1 cellular context compared by ENCODE assay signal in the genomic region with DNA sequence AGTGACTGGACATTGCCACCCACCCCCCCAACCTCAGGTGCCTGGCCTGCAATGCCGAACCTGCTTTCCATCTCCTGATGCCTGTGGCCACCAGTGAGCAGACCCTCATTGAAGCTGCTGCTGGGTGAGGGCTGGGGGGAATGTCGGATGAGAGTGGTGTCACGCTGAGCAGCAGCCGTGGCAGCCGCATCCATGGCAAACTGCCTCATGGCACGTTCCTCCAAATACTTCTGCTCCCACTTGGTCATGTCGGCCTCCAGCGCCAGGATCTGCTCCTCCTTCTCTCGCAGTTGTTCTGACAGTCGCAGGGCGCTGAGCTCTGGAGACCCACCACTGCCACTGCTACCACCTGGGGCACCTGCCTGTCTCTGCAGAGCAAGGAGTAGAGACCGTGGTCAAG.
TF ChIP-seq lines count a peak whose summit lies in the region.

No MANE protein-coding gene starts in this region.

TF ChIP-seq in HCT116, 20 proteins besides CTCF, POLR2A, EP300 and RAD21 (continued from another document):
- no peak for TF ChIP-seq YY1 (IDR thresholded peaks at IDR 0.05; ENCODE audit: extremely low read depth, insufficient replicate concordance, low read depth, low read length)
- TF ChIP-seq ELF1 (IDR thresholded peaks at IDR 0.05; ENCODE audit: borderline replicate concordance, low read depth) = no peak
- TF ChIP-seq, protein P1, sequence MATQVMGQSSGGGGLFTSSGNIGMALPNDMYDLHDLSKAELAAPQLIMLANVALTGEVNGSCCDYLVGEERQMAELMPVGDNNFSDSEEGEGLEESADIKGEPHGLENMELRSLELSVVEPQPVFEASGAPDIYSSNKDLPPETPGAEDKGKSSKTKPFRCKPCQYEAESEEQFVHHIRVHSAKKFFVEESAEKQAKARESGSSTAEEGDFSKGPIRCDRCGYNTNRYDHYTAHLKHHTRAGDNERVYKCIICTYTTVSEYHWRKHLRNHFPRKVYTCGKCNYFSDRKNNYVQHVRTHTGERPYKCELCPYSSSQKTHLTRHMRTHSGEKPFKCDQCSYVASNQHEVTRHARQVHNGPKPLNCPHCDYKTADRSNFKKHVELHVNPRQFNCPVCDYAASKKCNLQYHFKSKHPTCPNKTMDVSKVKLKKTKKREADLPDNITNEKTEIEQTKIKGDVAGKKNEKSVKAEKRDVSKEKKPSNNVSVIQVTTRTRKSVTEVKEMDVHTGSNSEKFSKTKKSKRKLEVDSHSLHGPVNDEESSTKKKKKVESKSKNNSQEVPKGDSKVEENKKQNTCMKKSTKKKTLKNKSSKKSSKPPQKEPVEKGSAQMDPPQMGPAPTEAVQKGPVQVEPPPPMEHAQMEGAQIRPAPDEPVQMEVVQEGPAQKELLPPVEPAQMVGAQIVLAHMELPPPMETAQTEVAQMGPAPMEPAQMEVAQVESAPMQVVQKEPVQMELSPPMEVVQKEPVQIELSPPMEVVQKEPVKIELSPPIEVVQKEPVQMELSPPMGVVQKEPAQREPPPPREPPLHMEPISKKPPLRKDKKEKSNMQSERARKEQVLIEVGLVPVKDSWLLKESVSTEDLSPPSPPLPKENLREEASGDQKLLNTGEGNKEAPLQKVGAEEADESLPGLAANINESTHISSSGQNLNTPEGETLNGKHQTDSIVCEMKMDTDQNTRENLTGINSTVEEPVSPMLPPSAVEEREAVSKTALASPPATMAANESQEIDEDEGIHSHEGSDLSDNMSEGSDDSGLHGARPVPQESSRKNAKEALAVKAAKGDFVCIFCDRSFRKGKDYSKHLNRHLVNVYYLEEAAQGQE (IDR thresholded peaks at IDR 0.05; ENCODE audit: low read depth) = no peak
- TF ChIP-seq TCF7L2 (IDR thresholded peaks at IDR 0.05; ENCODE audit: borderline replicate concordance, extremely low read depth, insufficient read depth, insufficient read length) = no peak
- TF ChIP-seq, protein P2, sequence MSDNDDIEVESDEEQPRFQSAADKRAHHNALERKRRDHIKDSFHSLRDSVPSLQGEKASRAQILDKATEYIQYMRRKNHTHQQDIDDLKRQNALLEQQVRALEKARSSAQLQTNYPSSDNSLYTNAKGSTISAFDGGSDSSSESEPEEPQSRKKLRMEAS (IDR thresholded peaks at IDR 0.05) = no peak
- TF ChIP-seq ZNF274 (IDR thresholded peaks at IDR 0.05; ENCODE audit: low read depth, low read length) = no peak
- TF ChIP-seq POLR2AphosphoS5 (IDR thresholded peaks at IDR 0.05; ENCODE audit: low read depth, low read length) = no peak
- TF ChIP-seq FOSL1 (IDR thresholded peaks at IDR 0.05; ENCODE audit: low read depth) = no peak
- no peak for TF ChIP-seq JUND (IDR thresholded peaks at IDR 0.05)
- no peak for TF ChIP-seq CBX3 (IDR thresholded peaks at IDR 0.05; ENCODE audit: low read depth)
- no peak for TF ChIP-seq SP1 (IDR thresholded peaks at IDR 0.05; ENCODE audit: low read depth)
- TF ChIP-seq SRF (IDR thresholded peaks at IDR 0.05; ENCODE audit: low read depth) = no peak
- no peak for TF ChIP-seq EGR1 (IDR thresholded peaks at IDR 0.05; ENCODE audit: low read depth)
- TF ChIP-seq CEBPB (IDR thresholded peaks at IDR 0.05; ENCODE audit: low read depth) = no peak
- no peak for TF ChIP-seq SIN3A (IDR thresholded peaks at IDR 0.05; ENCODE audit: low read depth)
- TF ChIP-seq EZH2 (IDR thresholded peaks at IDR 0.05) = no peak
- TF ChIP-seq, protein P3, sequence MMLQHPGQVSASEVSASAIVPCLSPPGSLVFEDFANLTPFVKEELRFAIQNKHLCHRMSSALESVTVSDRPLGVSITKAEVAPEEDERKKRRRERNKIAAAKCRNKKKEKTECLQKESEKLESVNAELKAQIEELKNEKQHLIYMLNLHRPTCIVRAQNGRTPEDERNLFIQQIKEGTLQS (IDR thresholded peaks at IDR 0.05) = no peak
- no peak for TF ChIP-seq ZFX (IDR thresholded peaks at IDR 0.05)
